In the genomic region with DNA sequence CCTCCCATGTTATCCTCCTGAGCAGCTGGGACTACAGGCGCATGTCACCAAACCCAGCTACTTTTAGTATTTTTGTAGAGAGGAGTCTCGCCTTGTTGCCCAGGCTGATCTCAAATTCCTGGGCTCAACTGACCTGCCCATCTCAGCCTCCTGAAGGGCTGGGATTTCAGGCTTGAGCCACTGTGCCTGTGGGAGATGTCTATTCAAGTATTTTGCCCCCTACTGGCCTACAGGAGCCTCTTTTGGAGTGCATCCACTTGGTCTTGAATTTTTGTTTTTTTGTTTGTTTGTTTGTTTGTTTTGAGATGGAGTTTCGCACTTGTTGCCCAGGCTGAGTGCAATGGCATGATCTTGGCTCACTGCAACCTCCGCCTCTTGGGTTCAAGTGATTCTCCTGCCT, we compare ENCODE assay signal across 13 cellular contexts. TPM values are rescaled to one million over a fixed set of nuclear protein-coding genes. Genes with fewer than 3 reads are reported as not detected.
DNase-seq lines count a peak whose midpoint lies in the region; ATAC-seq, FAIRE-seq and TF ChIP-seq lines count a peak whose summit lies in the region.
"Had no signal": no experiment of that assay in that cellular context is flagged by ENCODE, and none has a peak within 500 bp of the region (broad histone marks: within the 10 kb centered on the region; RNA-seq: fewer than 3 reads in every experiment).

No MANE protein-coding gene starts in this region.

- H3K9me3 ChIP-seq in SU-DHL-6 (ENCODE audit: insufficient read depth, low read length): no peaks in the 10 kb centered on the region
- H3K9me3 ChIP-seq in kidney (ENCODE audit: control insufficient read depth in 1 of 2, low read length in 2 of 2): no peaks in the 10 kb centered on the region

- peaks cover 4% of the 10 kb centered on the region in 2 donors for H3K4me1 ChIP-seq in kidney (ENCODE audit: control insufficient read depth in 1 of 2, insufficient read depth in 1 of 2, low read depth in 1 of 2, low read length in 2 of 2)

- peaks cover 4% of the 10 kb centered on the region; the same call in 1 of the 2 replicates for H3K79me2 ChIP-seq in SU-DHL-6 (ENCODE audit: insufficient read depth, low read length)

- DNase-seq in BJ (ENCODE audit: low read depth) (no peak), GM20000 (ENCODE audit: low spot score) (no peak), kidney (no peak), omental fat pad (ENCODE audit: low spot score) (no peak), RKO (ENCODE audit: low spot score) (no peak)
- DNase-seq: activated T-cell treated with anti-CD3 and anti-CD28 coated beads, Interleukin-2, amount 50 U/mL, for 4 hours; effector memory CD4-positive, alpha-beta T cell; GF-D8; NCI-H2081 treated with DMSO at 0.1 percent for 48 hours; stimulated activated naive CD4-positive, alpha-beta T cell treated with Interleukin-2 at 50 U/mL for 16 hours had no signal

- intact Hi-C loops in kidney (cut with DNase I): no loop called here

- no peaks in the 10 kb centered on the region for H3K9me2 ChIP-seq in SU-DHL-6 (replicated peaks; ENCODE audit: insufficient read depth, low read length)

- H3F3A ChIP-seq in SU-DHL-6 (ENCODE audit: insufficient read depth): 0 out of 2 replicates have a peak, but pooled peaks cover 3% of the 10 kb centered on the region

- H3K9ac ChIP-seq in SU-DHL-6 (ENCODE audit: low read length) (no peak overlapping the region), kidney (ENCODE audit: low read length in 2 of 2) (no peak overlapping the region)

- CTCF ChIA-PET in BJ (lab: Yijun Ruan, JAX): interaction anchor here (0.9 kb wide), 1 partner anchor 14 kb away, joined by 3 read pairs; no protein-coding TSS in a partner anchor

- POLR2A ChIA-PET in BJ (lab: Charles Lee): no interaction called here

- H3K36me3 ChIP-seq in BJ (ENCODE audit: control insufficient read depth, insufficient read depth, low read length) (no peaks in the 10 kb centered on the region), SU-DHL-6 (ENCODE audit: low read length) (no peaks in the 10 kb centered on the region), kidney (ENCODE audit: control insufficient read depth in 1 of 2, insufficient read depth in 2 of 2, low read length in 2 of 2) (no peaks in the 10 kb centered on the region)

- H3K27ac ChIP-seq in SU-DHL-6 (ENCODE audit: low read depth, low read length) (no peak overlapping the region), kidney (ENCODE audit: low read depth in 2 of 2, low read length in 2 of 2) (no peak overlapping the region)

- ATAC-seq in omental fat pad (ENCODE audit: low FRiP score) (no peak), GM18498 (IDR thresholded peaks at IDR 0.05; ENCODE audit: unreplicated experiment) (no peak), HG02623 (IDR thresholded peaks at IDR 0.05; ENCODE audit: unreplicated experiment) (no peak)
- ATAC-seq: activated T-cell treated with anti-CD3 and anti-CD28 coated beads, Interleukin-2, amount 50 U/mL, for 4 hours had no signal

- H3K27me3 ChIP-seq in BJ (ENCODE audit: control insufficient read depth, insufficient read depth, low read length) (no peaks in the 10 kb centered on the region), SU-DHL-6 (ENCODE audit: low read length) (no peaks in the 10 kb centered on the region)

- no peaks in the 10 kb centered on the region for H4K20me1 ChIP-seq in SU-DHL-6 (ENCODE audit: low read depth, low read length)

- FAIRE-seq in kidney (lab: Jason Lieb, UNC): no peak

- H3K4me3 ChIP-seq in BJ (ENCODE audit: low read depth, low read length) (no peak overlapping the region), SU-DHL-6 (ENCODE audit: insufficient read depth, low read length, poor library complexity, severe bottlenecking) (no peak overlapping the region), kidney (ENCODE audit: low read length in 2 of 2) (no peak overlapping the region)

- no peak overlapping the region for H2AFZ ChIP-seq in SU-DHL-6 (ENCODE audit: low read depth, low read length, severe bottlenecking)

- TF ChIP-seq CTCF in BJ (IDR thresholded peaks at IDR 0.05; ENCODE audit: insufficient read depth, low read depth, low read length) (peak; percentile 30), GM20000 (IDR thresholded peaks at IDR 0.05; ENCODE audit: extremely low read depth, missing control alignments) (peak; percentile 47), SU-DHL-6 (IDR thresholded peaks at IDR 0.05; ENCODE audit: insufficient read depth, low read length, poor library complexity, severe bottlenecking) (peak; percentile 37), kidney (IDR thresholded peaks at IDR 0.05; ENCODE audit: borderline replicate concordance, extremely low read depth, insufficient read depth) (peak; percentile 13), omental fat pad (IDR thresholded peaks at IDR 0.05) (no peak)

- no peak overlapping the region for H3K4me2 ChIP-seq in SU-DHL-6 (ENCODE audit: low read depth, low read length, poor library complexity, severe bottlenecking)

RNA-seq across cellular contexts. Expression of a gene that starts 3.2 kb away (rescaled TPM):
- polyA plus RNA-seq in BJ (2011; rRNA removed) (31.8 and 53.4 TPM in 2 replicates), kidney (ENCODE audit: insufficient read depth, low read depth, low replicate concordance) (37.8 TPM)
- 45.4 and 64.0 TPM in 2 replicates for polyA minus RNA-seq in BJ (2011; rRNA and poly(A)+ RNA removed)
- total RNA-seq in kidney (59.7 TPM), omental fat pad (10 to 100 TPM; 43.4 to 91.7 (median 51.5) TPM)

RNA-seq across cellular contexts. Expression of a gene that starts 18.0 kb away (rescaled TPM):
- 14.8 and 25.8 TPM in 2 replicates for polyA plus RNA-seq in BJ (2011; rRNA removed)
- polyA minus RNA-seq in BJ (2011; rRNA and poly(A)+ RNA removed): 53.1 and 61.0 TPM in 2 replicates
- 80.4 TPM for total RNA-seq in kidney
- polyA plus RNA-seq in kidney (ENCODE audit: insufficient read depth, low read depth, low replicate concordance): 11.6 TPM
- total RNA-seq in omental fat pad: 10 to 100 TPM; 21.3 to 43.4 (median 32.2) TPM

Comparison
In these comparisons a context has a peak if more than half of its experiments do, and no peak if none do; other contexts are left out.
1. CTCF ChIP-seq: peak in BJ (single experiment), GM20000 (single experiment), SU-DHL-6 (single experiment) and kidney (single experiment); none in omental fat pad (0 of 3).